In the genomic region with DNA sequence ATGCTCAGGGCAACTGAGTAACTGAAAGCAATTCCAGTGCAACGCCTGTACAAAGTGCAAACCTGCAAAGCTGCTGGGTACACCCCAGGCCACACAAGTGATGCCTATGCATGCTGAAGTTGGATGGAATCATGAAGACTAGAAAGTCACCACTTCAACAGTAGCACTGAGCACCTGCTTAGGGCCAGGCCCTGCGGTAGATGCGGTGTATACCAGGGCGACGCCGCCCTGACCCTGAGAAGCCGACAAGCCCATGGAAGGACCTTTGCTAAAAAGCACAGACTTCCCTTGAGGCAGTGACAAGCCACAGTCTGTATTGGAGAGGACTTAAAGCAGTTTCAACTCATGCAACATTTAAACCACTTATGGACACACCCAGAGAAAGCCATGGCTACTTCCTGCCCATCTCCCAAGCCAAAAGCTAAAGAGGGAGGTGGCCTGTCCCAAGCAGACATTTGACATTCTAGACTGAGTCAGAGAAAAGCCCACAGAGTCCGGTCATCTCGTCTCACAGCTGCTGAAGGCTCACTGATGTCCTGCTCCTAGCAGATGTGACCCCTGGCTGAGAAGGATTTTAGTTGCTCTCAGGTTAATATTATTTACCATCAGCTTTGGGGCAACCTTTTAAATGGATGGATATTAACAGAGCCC, we compare ENCODE assay signal across 16 cellular contexts.
A peak's percentile ranks its signal among the peaks of the same experiment; 100 is the strongest.
DNase-seq lines count a peak whose midpoint lies in the region; ATAC-seq and TF ChIP-seq lines count a peak whose summit lies in the region.
"Had no signal": no experiment of that assay in that cellular context is flagged by ENCODE, and none has a peak within 500 bp of the region (broad histone marks: within the 10 kb centered on the region; RNA-seq: fewer than 3 reads in every experiment).

No MANE protein-coding gene starts in this region.

- H4K20me1 ChIP-seq in mammary epithelial cell (ENCODE audit: insufficient read depth, low read length), result no peaks in the 10 kb centered on the region
- H4K20me1 ChIP-seq: BLaER1 had no signal

- TF ChIP-seq CTCF in WERI-Rb-1 (IDR thresholded peaks at IDR 0.05; ENCODE audit: low read depth, low read length) (no peak), mammary epithelial cell (conservative IDR thresholded peaks at IDR 0.05 in 1 of 2, IDR thresholded peaks at IDR 0.05 in 1 of 2; ENCODE audit: extremely low read depth in 1 of 2, insufficient read depth in 1 of 2, low read depth in 1 of 2, low read length in 2 of 2) (no peak)

- intact Hi-C loops in mammary epithelial cell (cut with micrococcal nuclease), result no loop called here

- no peak for ATAC-seq in GM21825 (IDR thresholded peaks at IDR 0.05; ENCODE audit: unreplicated experiment)
- ATAC-seq: A549; CD8-positive, alpha-beta T cell; HepG2 had no signal

- H3K27ac ChIP-seq in WERI-Rb-1 (no peak overlapping the region), mammary epithelial cell (ENCODE audit: insufficient read depth, low read depth, low read length) (no peak overlapping the region)
- H3K27ac ChIP-seq: 22Rv1, A549, BLaER1 had no signal

- no peak overlapping the region for H3K4me2 ChIP-seq in mammary epithelial cell (ENCODE audit: insufficient read depth, low read depth, low read length)
- H3K4me2 ChIP-seq: A549, BLaER1 had no signal

- no peak overlapping the region for H3K9ac ChIP-seq in mammary epithelial cell (ENCODE audit: insufficient read depth, low read length)
- H3K9ac ChIP-seq: BLaER1 had no signal

- H3K9me3 ChIP-seq in WERI-Rb-1 (ENCODE audit: severe bottlenecking), result no peaks in the 10 kb centered on the region
- H3K9me3 ChIP-seq in mammary epithelial cell (replicated peaks; ENCODE audit: insufficient read depth, low read length), result peaks cover 5% of the 10 kb centered on the region
- H3K9me3 ChIP-seq: A549 had no signal

- H3K4me1 ChIP-seq in mammary epithelial cell (ENCODE audit: insufficient read depth, low read length), result no peaks in the 10 kb centered on the region
- H3K4me1 ChIP-seq: A549, BLaER1 had no signal

- H3K27me3 ChIP-seq in WERI-Rb-1 (ENCODE audit: insufficient read depth, low read depth, severe bottlenecking) (no peaks in the 10 kb centered on the region), mammary epithelial cell (ENCODE audit: insufficient read depth, low read length) (no peaks in the 10 kb centered on the region)
- H3K27me3 ChIP-seq: BLaER1 had no signal

- no peak overlapping the region for H2AFZ ChIP-seq in mammary epithelial cell (ENCODE audit: low read depth, low read length)

- in situ Hi-C loops in mammary epithelial cell (cut with MboI; ENCODE audit: low sequenced_read_pairs in 2 of 2), result no loop called here

- no peaks in the 10 kb centered on the region for H3K36me3 ChIP-seq in WERI-Rb-1
- H3K36me3 ChIP-seq in mammary epithelial cell (ENCODE audit: insufficient read depth, low read length), result no peaks in the 10 kb centered on the region
- H3K36me3 ChIP-seq: BLaER1 had no signal

- H3K79me2 ChIP-seq in mammary epithelial cell (ENCODE audit: insufficient read depth, low read length), result no peaks in the 10 kb centered on the region

- dilution Hi-C loops in mammary epithelial cell (cut with HindIII; ENCODE audit: low sequenced_read_pairs), result no loop called here

- WGBS in mammary epithelial cell (ENCODE audit: low coverage, missing lambda C conversion rate), result 74% methylated on average over 9 of the region's 9 CpGs

- CTCF ChIA-PET in mammary epithelial cell (lab: Charles Lee; ENCODE audit: low non-redundant PET), result no interaction called here

- no TSS peak for BruUV-seq in mammary epithelial cell (replicated peaks; lab: Mats Ljungman, UMichigan)

- H3K4me3 ChIP-seq in WERI-Rb-1 (ENCODE audit: low read depth, low read length) (no peak overlapping the region), mammary epithelial cell (replicated peaks in 1 of 3; ENCODE audit: insufficient read depth in 1 of 3, low read depth in 2 of 3, low read length in 3 of 3) (no peak overlapping the region)
- H3K4me3 ChIP-seq: A549, BLaER1 had no signal

- DNase-seq in AG08395 (ENCODE audit: low spot score) (peak; percentile 18), WERI-Rb-1 (peak; percentile 12), islet precursor cell (peak; percentile 43), retina (peak; percentile 21), cerebellar nuclear complex (lab: John Stamatoyannopoulos, UW) (no peak), mammary epithelial cell (no peak)
- DNase-seq: Calu3; CD8-positive, alpha-beta T cell; DMS79 treated with DMSO at 0.1 percent for 48 hours; GF-D8; H9 had no signal

Comparison
In these comparisons a context has a peak if more than half of its experiments do, and no peak if none do; other contexts are left out.
1. DNase-seq: peak in AG08395 (single experiment), WERI-Rb-1 (single experiment), islet precursor cell (single experiment) and retina (single experiment); none in cerebellar nuclear complex (0 of 2) and mammary epithelial cell (single experiment).